ENCODE assay signal across 31 cellular contexts in genomic region chr11:18188796-18189195, GRCh38. TPM values are rescaled to one million over a fixed set of nuclear protein-coding genes. Genes with fewer than 3 reads are reported as not detected.
"Had no signal": no experiment of that assay in that cellular context is flagged by ENCODE, and none has a peak within 500 bp of the region (broad histone marks: within the 10 kb centered on the region; RNA-seq: fewer than 3 reads in every experiment).

No MANE protein-coding gene starts in this region.

- FAIRE-seq: small intestine had no signal

- H2AFZ ChIP-seq: neural progenitor cell, parathyroid adenoma had no signal

- H3K36me3 ChIP-seq: neural progenitor cell, neutrophil, ovary, right lobe of liver, sigmoid colon, suprapubic skin, tibial artery, transverse colon, upper lobe of right lung, uterus had no signal

- H3K4me1 ChIP-seq: parathyroid adenoma, psoas muscle, right lobe of liver, sigmoid colon, suprapubic skin, testis, tibial artery, transverse colon, upper lobe of right lung, uterus had no signal

- H3K9ac ChIP-seq: neural progenitor cell, parathyroid adenoma had no signal

- H3K4me3 ChIP-seq: neural progenitor cell, ovary, psoas muscle, right lobe of liver, sigmoid colon, suprapubic skin, testis, tibial artery, transverse colon, upper lobe of right lung, uterus had no signal

- H3K27me3 ChIP-seq: neural progenitor cell, ovary, right lobe of liver, sigmoid colon, suprapubic skin, testis, tibial artery, upper lobe of right lung, uterus had no signal

- H3K27ac ChIP-seq: neural progenitor cell, neutrophil, ovary, parathyroid adenoma, psoas muscle, right lobe of liver, sigmoid colon, suprapubic skin, testis, tibial artery, transverse colon, upper lobe of right lung, uterus had no signal

- DNase-seq: naive B cell; naive thymus-derived CD8-positive, alpha-beta T cell; nucleus accumbens; ovary; posterior cingulate gyrus; psoas muscle; right cardiac atrium; right lobe of liver; sigmoid colon; small intestine; stimulated activated CD4-positive, alpha-beta T cell treated with anti-CD3 and anti-CD28 coated beads, Interleukin-15, amount 100 ng/mL, for 24 hours; stimulated activated CD4-positive, alpha-beta T cell treated with anti-CD3 and anti-CD28 coated beads, Interleukin-2, amount 100 ng/mL, for 24 hours; stimulated activated CD4-positive, alpha-beta T cell treated with anti-CD3 and anti-CD28 coated beads, Interleukin-2, amount 100 ng/mL, for 48 hours; stimulated activated CD4-positive, alpha-beta T cell treated with anti-CD3 and anti-CD28 coated beads, Interleukin-4, amount 100 ng/mL, for 24 hours; stimulated activated naive B cell treated with anti-CD40 and anti-IgM and Interleukin-4, amounts not matched to agents 10 μg/mL and 1 μg/mL and 100 μg/mL, for 72 hours; stimulated activated naive CD8-positive, alpha-beta T cell treated with anti-CD3 and anti-CD28 coated beads, Interleukin-15, amount 100 ng/mL, for 72 hours; stimulated activated naive CD8-positive, alpha-beta T cell treated with anti-CD3 and anti-CD28 coated beads, Interleukin-15, Interleukin-2, amounts not matched to agents 100 U/mL and 50 U/mL, for 24 hours; substantia nigra; testis; tibial artery; transverse colon; upper lobe of right lung; uterus had no signal

- ATAC-seq: naive thymus-derived CD8-positive, alpha-beta T cell; natural killer cell treated with Interleukin-12 subunit alpha and Interleukin-12 subunit beta and Interleukin-15 and Interleukin-18, amount 100 ng/mL, for 72 hours; psoas muscle; right cardiac atrium; right lobe of liver; stimulated activated effector memory CD8-positive, alpha-beta T cell treated with anti-CD3 and anti-CD28 coated beads, Interleukin-12 subunit alpha, Interleukin-12 subunit beta, amount 100 ng/mL, for 72 hours; stimulated activated naive B cell treated with anti-CD40 and anti-IgM and Interleukin-4, amounts not matched to agents 10 μg/mL and 1 μg/mL and 100 μg/mL, for 72 hours; stimulated activated naive CD8-positive, alpha-beta T cell treated with anti-CD3 and anti-CD28 coated beads, Interleukin-15, amount 100 ng/mL, for 72 hours; stimulated activated naive CD8-positive, alpha-beta T cell treated with anti-CD3 and anti-CD28 coated beads, Interleukin-15, Interleukin-2, amounts not matched to agents 100 U/mL and 50 U/mL, for 24 hours; upper lobe of right lung had no signal

- H3K4me2 ChIP-seq: neural progenitor cell had no signal

- H3K9me3 ChIP-seq: neutrophil, ovary, psoas muscle, right lobe of liver, sigmoid colon, suprapubic skin, testis, tibial artery, transverse colon, upper lobe of right lung, uterus had no signal

RNA-seq across cellular contexts. Expression of gene MRGPRX4, which starts 16.2 kb away (rescaled TPM):
- polyA plus RNA-seq: naive thymus-derived CD8-positive, alpha-beta T cell; neural cell; ovary; psoas muscle; right cardiac atrium; sigmoid colon; small intestine; urinary bladder had no signal

RNA-seq across cellular contexts. Expression of gene SAA4, which starts 47.8 kb away (rescaled TPM):
- polyA plus RNA-seq: naive thymus-derived CD8-positive, alpha-beta T cell; ovary; right cardiac atrium had no signal

RNA-seq across cellular contexts. Expression of gene MRGPRX3, which starts 56.4 kb away (rescaled TPM):
- polyA plus RNA-seq: naive thymus-derived CD8-positive, alpha-beta T cell; neural cell; ovary; psoas muscle; right cardiac atrium; sigmoid colon; small intestine; urinary bladder had no signal

RNA-seq across cellular contexts. Expression of gene SAA2, which starts 59.7 kb away (rescaled TPM):
- polyA plus RNA-seq: naive thymus-derived CD8-positive, alpha-beta T cell; neural cell had no signal
